Comparison of ENCODE assay signal across 12 cellular contexts in the genomic region with DNA sequence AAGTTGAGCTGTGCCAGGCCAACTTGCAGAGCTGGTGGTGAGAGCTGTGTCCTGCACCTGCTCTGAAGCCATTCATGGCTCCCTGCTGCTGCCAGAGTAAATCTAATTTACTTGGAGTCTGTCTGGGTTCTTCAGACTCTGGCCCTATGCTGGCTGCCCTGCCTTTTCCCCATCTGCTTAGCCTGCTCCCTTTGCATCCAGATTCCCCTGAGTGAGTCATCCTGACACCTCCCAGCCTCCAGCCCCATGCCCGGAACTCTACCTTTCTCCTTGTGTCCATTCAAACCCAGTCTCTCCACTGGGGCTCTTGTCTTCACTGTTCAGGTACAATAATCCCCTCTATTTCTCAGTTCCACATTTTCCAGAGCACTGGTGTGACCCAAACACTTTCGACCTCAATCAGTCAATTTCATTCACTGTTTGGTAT.
DNase-seq lines count a peak whose midpoint lies in the region; ATAC-seq, FAIRE-seq and TF ChIP-seq lines count a peak whose summit lies in the region.
"Had no signal": no experiment of that assay in that cellular context is flagged by ENCODE, and none has a peak within 500 bp of the region (broad histone marks: within the 10 kb centered on the region; RNA-seq: fewer than 3 reads in every experiment).

No MANE protein-coding gene starts in this region.

- H3K27ac ChIP-seq in skeletal muscle tissue (ENCODE audit: low read depth, low read length) = peak overlapping the region; percentile 22

- H3K36me3 ChIP-seq in skeletal muscle tissue (ENCODE audit: control insufficient read depth in 3 of 3, insufficient read depth in 3 of 3, low read length in 3 of 3) = no peaks in the 10 kb centered on the region

- H3K27me3 Mint-ChIP-seq in stimulated activated naive CD8-positive, alpha-beta T cell treated with anti-CD3 and anti-CD28 coated beads, Interleukin-15, amount 100 ng/mL, for 72 hours = no peaks in the 10 kb centered on the region

- no peaks in the 10 kb centered on the region for H3K9me3 Mint-ChIP-seq in stimulated activated naive CD8-positive, alpha-beta T cell treated with anti-CD3 and anti-CD28 coated beads, Interleukin-15, amount 100 ng/mL, for 72 hours

- FAIRE-seq in frontal cortex (lab: Jason Lieb, UNC) = no peak
- FAIRE-seq: GM12892 had no signal

- ATAC-seq in GM19438 (IDR thresholded peaks at IDR 0.05; ENCODE audit: low read depth, unreplicated experiment) = peak; percentile 68
- ATAC-seq in HG02973 (IDR thresholded peaks at IDR 0.05; ENCODE audit: unreplicated experiment) = no peak
- ATAC-seq in stimulated activated naive CD8-positive, alpha-beta T cell treated with anti-CD3 and anti-CD28 coated beads, Interleukin-15, amount 100 ng/mL, for 72 hours = no peak

- peaks cover 0 to 8% (median 7%) of the 10 kb centered on the region in 3 donors for H3K4me1 ChIP-seq in skeletal muscle tissue (ENCODE audit: control insufficient read depth in 3 of 3, insufficient read depth in 3 of 3, low read length in 3 of 3)

- no peak overlapping the region for H3K9ac ChIP-seq in skeletal muscle tissue (ENCODE audit: low read depth in 1 of 3, low read length in 3 of 3)

- H3K27me3 ChIP-seq in skeletal muscle tissue (ENCODE audit: control insufficient read depth in 3 of 3, insufficient read depth in 3 of 3, low read length in 3 of 3) = peaks cover 0 to 3% (median 0%) of the 10 kb centered on the region in 3 donors

- no peaks in the 10 kb centered on the region for H3K4me1 Mint-ChIP-seq in stimulated activated naive CD8-positive, alpha-beta T cell treated with anti-CD3 and anti-CD28 coated beads, Interleukin-15, amount 100 ng/mL, for 72 hours

- no peak overlapping the region for H3K4me3 ChIP-seq in fibroblast of pulmonary artery (replicated peaks; ENCODE audit: low read depth, low read length)
- no peak overlapping the region for H3K4me3 ChIP-seq in skeletal muscle tissue (ENCODE audit: low read length in 3 of 3)
- H3K4me3 ChIP-seq: lung had no signal

- H3K27ac Mint-ChIP-seq in stimulated activated naive CD8-positive, alpha-beta T cell treated with anti-CD3 and anti-CD28 coated beads, Interleukin-15, amount 100 ng/mL, for 72 hours = no peak overlapping the region

- DNase-seq in LHCN-M2 (ENCODE audit: low read depth) = peak; percentile 33
- DNase-seq in fibroblast of pulmonary artery (ENCODE audit: low read depth) = peak; percentile 13
- DNase-seq in glomerular visceral epithelial cell (ENCODE audit: extremely low spot score) = no peak
- no peak for DNase-seq in frontal cortex (ENCODE audit: low spot score in 2 of 2)
- DNase-seq in stimulated activated naive CD8-positive, alpha-beta T cell treated with anti-CD3 and anti-CD28 coated beads, Interleukin-15, amount 100 ng/mL, for 72 hours = no peak
- DNase-seq: activated CD4-positive, alpha-beta T cell treated with anti-CD3 and anti-CD28 coated beads for 48 hours; NCI-H510A had no signal

- TF ChIP-seq CTCF in fibroblast of pulmonary artery (IDR thresholded peaks at IDR 0.05; ENCODE audit: low read length, missing control alignments) = no peak

- no peaks in the 10 kb centered on the region for H3K9me3 ChIP-seq in skeletal muscle tissue (ENCODE audit: control insufficient read depth in 3 of 3, low read length in 3 of 3)

- no peak overlapping the region for H3K4me3 Mint-ChIP-seq in stimulated activated naive CD8-positive, alpha-beta T cell treated with anti-CD3 and anti-CD28 coated beads, Interleukin-15, amount 100 ng/mL, for 72 hours

Comparison
In these comparisons a context has a peak if more than half of its experiments do, and no peak if none do; other contexts are left out.
1. DNase-seq: peak in LHCN-M2 (single experiment) and fibroblast of pulmonary artery (single experiment); none in glomerular visceral epithelial cell (single experiment), frontal cortex (0 of 2) and stimulated activated naive CD8-positive, alpha-beta T cell treated with anti-CD3 and anti-CD28 coated beads, Interleukin-15, amount 100 ng/mL, for 72 hours (0 of 2).